6 cellular contexts compared by ENCODE assay signal in genomic region chr17:18315498-18316360, GRCh38. TPM values are rescaled to one million over a fixed set of nuclear protein-coding genes. Genes with fewer than 3 reads are reported as not detected.
DNase-seq lines count a peak whose midpoint lies in the region; ATAC-seq and TF ChIP-seq lines count a peak whose summit lies in the region.

No MANE protein-coding gene starts in this region.

- peak overlapping the region; percentile 85 for H3K4me2 ChIP-seq in SU-DHL-6 (ENCODE audit: low read depth, low read length, poor library complexity, severe bottlenecking)

- no peaks in the 10 kb centered on the region for H3K9me2 ChIP-seq in SU-DHL-6 (replicated peaks; ENCODE audit: insufficient read depth, low read length)

- H3K79me2 ChIP-seq in SU-DHL-6 (ENCODE audit: insufficient read depth, low read length), result peaks cover 68% of the 10 kb centered on the region

- H3K27me3 ChIP-seq in SU-DHL-6 (ENCODE audit: low read length), result no peaks in the 10 kb centered on the region
- no peaks in the 10 kb centered on the region for H3K27me3 ChIP-seq in right atrium auricular region

- ATAC-seq in GM21381 (IDR thresholded peaks at IDR 0.05; ENCODE audit: unreplicated experiment), result peak; percentile 3
- no peak for ATAC-seq in HG03439 (IDR thresholded peaks at IDR 0.05; ENCODE audit: unreplicated experiment)

- H3K4me1 ChIP-seq in right atrium auricular region, result peaks cover 0 to 74% of the 10 kb centered on the region in 2 donors
- H3K4me1 ChIP-seq in urinary bladder (ENCODE audit: insufficient read depth), result no peaks in the 10 kb centered on the region

- H3K9me3 ChIP-seq in SU-DHL-6 (ENCODE audit: insufficient read depth, low read length), result no peaks in the 10 kb centered on the region
- H3K9me3 ChIP-seq in right atrium auricular region, result no peaks in the 10 kb centered on the region

- H2AFZ ChIP-seq in SU-DHL-6 (ENCODE audit: low read depth, low read length, severe bottlenecking), result peak overlapping the region; percentile 35

- H3K36me3 ChIP-seq in SU-DHL-6 (ENCODE audit: low read length) (peaks cover 4% of the 10 kb centered on the region; the same call in 1 of the 2 replicates), right atrium auricular region (peaks cover 5% of the 10 kb centered on the region), urinary bladder (ENCODE audit: insufficient read depth) (no peaks in the 10 kb centered on the region)

- DNase-seq in right atrium auricular region (ENCODE audit: low spot score) (no peak), NCI-H1694 (lab: John Stamatoyannopoulos, UW) (no peak)

- H4K20me1 ChIP-seq in SU-DHL-6 (ENCODE audit: low read depth, low read length), result no peaks in the 10 kb centered on the region

- H3K4me3 ChIP-seq in SU-DHL-6 (ENCODE audit: insufficient read depth, low read length, poor library complexity, severe bottlenecking), result peak overlapping the region; percentile 61
- H3K4me3 ChIP-seq in right atrium auricular region, result peak overlapping the region; percentile 70 to 90
- peak overlapping the region; percentile 85 for H3K4me3 ChIP-seq in urinary bladder (ENCODE audit: low read depth, low read length)

- no peaks in the 10 kb centered on the region for H3F3A ChIP-seq in SU-DHL-6 (ENCODE audit: insufficient read depth)

- H3K9ac ChIP-seq in SU-DHL-6 (ENCODE audit: low read length), result peak overlapping the region; percentile 75

- H3K27ac ChIP-seq in SU-DHL-6 (ENCODE audit: low read depth, low read length) (peak overlapping the region; percentile 79), right atrium auricular region (peak overlapping the region; percentile 87 to 89), urinary bladder (ENCODE audit: low read depth) (peak overlapping the region; percentile 92)

- WGBS in urinary bladder, result 25% methylated on average over 37 of the region's 37 CpGs

- TF ChIP-seq CTCF in SU-DHL-6 (IDR thresholded peaks at IDR 0.05; ENCODE audit: insufficient read depth, low read length, poor library complexity, severe bottlenecking) (no peak), right atrium auricular region (IDR thresholded peaks at IDR 0.05) (no peak)

RNA-seq across cellular contexts. Expression of gene SMCR8, which starts 0.6 kb away (rescaled TPM):
- total RNA-seq in right atrium auricular region (10 to 100 TPM; 11.1 to 11.4 TPM), urinary bladder (10.0 TPM)
- 10.0 TPM for polyA plus RNA-seq in urinary bladder

RNA-seq across cellular contexts. Expression of gene TOP3A, which starts 0.9 kb away (rescaled TPM):
- total RNA-seq in right atrium auricular region (10 to 100 TPM; 12.6 to 18.8 TPM), urinary bladder (27.4 TPM)
- polyA plus RNA-seq in urinary bladder, result 15.8 TPM

RNA-seq across cellular contexts. Expression of gene SHMT1, which starts 47.6 kb away (rescaled TPM):
- 1 to 10 TPM; 5.1 to 8.5 TPM for total RNA-seq in right atrium auricular region
- total RNA-seq in urinary bladder, result 11.5 TPM
- polyA plus RNA-seq in urinary bladder, result 22.6 TPM

RNA-seq across cellular contexts. Expression of gene MIEF2, which starts 55.3 kb away (rescaled TPM):
- total RNA-seq in right atrium auricular region (10 to 100 TPM; 14.1 to 20.2 TPM), urinary bladder (11.7 TPM)
- 13.7 TPM for polyA plus RNA-seq in urinary bladder

RNA-seq across cellular contexts. Expression of gene FLII, which starts 57.2 kb away (rescaled TPM):
- total RNA-seq in right atrium auricular region, result 100 to 1,000 TPM; 232 to 306 TPM
- 87.2 TPM for total RNA-seq in urinary bladder
- 249 TPM for polyA plus RNA-seq in urinary bladder
